In the genomic region with DNA sequence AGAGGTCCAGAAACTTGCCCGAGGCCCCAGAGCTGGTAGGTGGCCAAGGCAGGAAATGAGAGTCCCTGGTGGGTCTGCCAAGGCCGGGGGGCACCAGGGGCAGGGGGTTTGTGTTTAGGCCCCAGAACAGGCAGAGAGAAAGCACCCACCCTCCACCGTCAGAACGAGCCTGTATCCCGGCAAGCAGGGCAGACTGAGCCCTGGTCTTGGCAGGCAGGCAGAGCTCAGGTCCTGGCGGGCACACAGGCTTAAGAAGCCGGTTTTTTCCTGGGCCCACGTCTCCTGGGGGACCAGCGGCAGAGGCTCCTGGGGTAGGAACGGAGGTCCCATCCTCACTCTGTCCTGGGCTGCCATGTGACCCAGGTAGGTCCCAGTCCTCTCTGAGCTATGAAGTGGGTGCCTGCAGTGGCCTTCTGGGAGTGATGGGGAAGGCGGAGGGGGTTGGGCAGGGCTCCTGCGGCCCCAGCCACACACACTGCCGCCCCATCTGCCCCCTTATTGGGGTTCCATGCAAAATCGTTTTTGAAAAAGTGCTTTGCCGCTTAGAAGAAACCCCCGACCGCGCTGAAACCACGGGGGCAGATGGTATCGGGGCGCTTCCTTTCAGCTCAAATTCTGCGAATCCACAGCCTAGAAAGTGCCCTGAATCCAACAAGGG, we compare ENCODE assay signal across 8 cellular contexts. TPM values are rescaled to one million over a fixed set of nuclear protein-coding genes. Genes with fewer than 3 reads are reported as not detected.
A peak's percentile ranks its signal among the peaks of the same experiment; 100 is the strongest.
DNase-seq lines count a peak whose midpoint lies in the region; ATAC-seq and TF ChIP-seq lines count a peak whose summit lies in the region.

No MANE protein-coding gene starts in this region.

- H3K9me3 Mint-ChIP-seq in naive B cell = no peaks in the 10 kb centered on the region

- H3K4me3 Mint-ChIP-seq in naive B cell = peak overlapping the region; percentile 80 to 94 (median 88)

- intact Hi-C loops in heart right ventricle (cut with DNase I) = no loop called here
- intact Hi-C loops in Right ventricle myocardium inferior (cut with DNase I) = no loop called here
- intact Hi-C loops in vagina (cut with DNase I) = no loop called here

- H3K4me3 ChIP-seq in heart right ventricle (peak overlapping the region in 7 of 10 donors; percentile 0 to 35 (median 19)), vagina (no peak overlapping the region)

- no peaks in the 10 kb centered on the region for H3K27me3 ChIP-seq in heart right ventricle
- no peaks in the 10 kb centered on the region for H3K27me3 ChIP-seq in vagina

- H3K4me1 Mint-ChIP-seq in naive B cell = peaks cover 70 to 94% (median 89%) of the 10 kb centered on the region in 3 donors

- no peak for TF ChIP-seq CTCF in heart right ventricle (IDR thresholded peaks at IDR 0.05)
- TF ChIP-seq CTCF in vagina (IDR thresholded peaks at IDR 0.05) = no peak

- peak overlapping the region; percentile 75 to 99 (median 97) for H3K27ac Mint-ChIP-seq in naive B cell

- no peaks in the 10 kb centered on the region for H3K36me3 Mint-ChIP-seq in naive B cell

- H3K27ac ChIP-seq in heart right ventricle (peak overlapping the region; percentile 74 to 93 (median 90)), vagina (peak overlapping the region; percentile 46)

- H3K36me3 ChIP-seq in heart right ventricle (peaks cover 0 to 11% (median 0%) of the 10 kb centered on the region in 9 donors), vagina (no peaks in the 10 kb centered on the region)

- DNase-seq in heart right ventricle (no peak), Right ventricle myocardium inferior (ENCODE audit: missing footprints) (no peak), activated gamma-delta T cell treated with Interleukin-2 at 50 U/mL for 16 hours (peak; percentile 69), naive B cell (no peak), vagina (ENCODE audit: extremely low spot score in 2 of 2) (no peak), DMS79 treated with DMSO at 0.1 percent for 48 hours (lab: John Stamatoyannopoulos, UW) (no peak), islet precursor cell (no peak)

- peaks cover 58 to 100% (median 99%) of the 10 kb centered on the region in 9 donors for H3K4me1 ChIP-seq in heart right ventricle
- peaks cover 81% of the 10 kb centered on the region for H3K4me1 ChIP-seq in vagina

- no peaks in the 10 kb centered on the region for H3K9me3 ChIP-seq in heart right ventricle
- H3K9me3 ChIP-seq in vagina = no peaks in the 10 kb centered on the region

- peak in 1 of 8 donors; percentile 2 for ATAC-seq in heart right ventricle
- ATAC-seq in Right ventricle myocardium inferior = no peak
- peak in 1 of 2 donors; percentile 7 for ATAC-seq in naive B cell (ENCODE audit: low read depth in 2 of 2)
- no peak for ATAC-seq in GM18519 (IDR thresholded peaks at IDR 0.05; ENCODE audit: low FRiP score, unreplicated experiment)

- WGBS in heart right ventricle, 2 donors = 45 to 54% methylated on average over 22 of the region's 22 CpGs

- TF ChIP-seq POLR2A in vagina (IDR thresholded peaks at IDR 0.05) = no peak

- no peaks in the 10 kb centered on the region for H3K27me3 Mint-ChIP-seq in naive B cell

RNA-seq across cellular contexts. Expression of a gene that starts 24.2 kb away (rescaled TPM):
- total RNA-seq in heart right ventricle (10 to 100 TPM; 29.8 to 61.4 (median 39.0) TPM), Right ventricle myocardium inferior (43.7 TPM), vagina (24.1 TPM)
- polyA plus RNA-seq in heart right ventricle (10 to 100 TPM in 1 of 2 donors, 1 to 10 TPM in 1; 9.9 to 11.5 TPM), naive B cell (ENCODE audit: low read depth in 6 of 6) (10 to 100 TPM in 1 of 6 donors, 1 to 10 TPM in 5; 3.6 to 10.4 (median 4.5) TPM)

Comparison
In these comparisons a context has a peak if more than half of its experiments do, and no peak if none do; other contexts are left out.
1. H3K4me3 ChIP-seq: peak in heart right ventricle (7 of 10); none in vagina (0 of 2).